Comparison of ENCODE assay signal across 9 cellular contexts in the genomic region with DNA sequence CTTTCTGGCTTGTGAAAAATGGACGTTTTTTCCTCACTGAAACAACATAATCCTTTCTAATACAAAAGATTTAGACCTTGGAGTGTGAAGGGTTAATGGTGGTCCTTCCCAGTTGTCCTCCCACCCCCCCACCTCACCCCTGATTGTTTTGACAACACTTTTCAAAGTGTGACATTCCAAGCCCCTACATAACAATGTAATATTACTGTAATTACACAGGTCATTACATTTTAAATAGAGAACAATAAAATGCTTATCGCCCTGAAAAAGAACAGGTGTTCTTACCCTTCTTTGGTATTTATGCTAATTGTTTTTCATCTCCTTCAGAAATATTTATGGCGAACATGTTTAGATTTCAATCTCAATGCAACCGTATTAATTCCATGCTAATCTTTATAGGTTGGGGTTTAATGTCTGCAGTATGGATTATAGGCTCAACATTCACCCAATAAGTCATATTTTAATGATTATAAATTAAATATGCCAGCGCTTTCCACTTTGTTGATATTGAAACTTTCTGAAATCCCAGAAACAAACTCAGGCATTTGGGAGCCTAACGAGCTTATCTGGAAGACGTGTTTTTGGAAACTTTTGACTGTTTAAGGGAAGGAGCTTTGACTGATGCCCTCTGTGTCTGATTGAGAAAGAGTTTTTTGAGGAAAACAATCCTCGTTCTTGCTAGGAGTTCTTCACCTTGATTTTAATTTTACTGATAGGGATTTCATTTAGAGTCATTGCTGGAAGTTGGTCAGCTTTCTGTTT. TPM values are rescaled to one million over a fixed set of nuclear protein-coding genes. Genes with fewer than 3 reads are reported as not detected.
DNase-seq lines count a peak whose midpoint lies in the region; ATAC-seq and TF ChIP-seq lines count a peak whose summit lies in the region.
"Had no signal": no experiment of that assay in that cellular context is flagged by ENCODE, and none has a peak within 500 bp of the region (broad histone marks: within the 10 kb centered on the region; RNA-seq: fewer than 3 reads in every experiment).

No MANE protein-coding gene starts in this region.

- H3K27me3 ChIP-seq in HUES6 (ENCODE audit: control insufficient read depth, insufficient read depth, low read length), result no peaks in the 10 kb centered on the region
- no peaks in the 10 kb centered on the region for H3K27me3 ChIP-seq in right lobe of liver
- H3K27me3 ChIP-seq in subcutaneous abdominal adipose tissue (ENCODE audit: control insufficient read depth in 5 of 5, insufficient read depth in 4 of 5, low read length in 5 of 5), result no peaks in the 10 kb centered on the region

- intact Hi-C loops in right lobe of liver (cut with DNase I), result no loop called here

- ATAC-seq in right lobe of liver (no peak), GM19397 (IDR thresholded peaks at IDR 0.05; ENCODE audit: unreplicated experiment) (no peak), GM19463 (IDR thresholded peaks at IDR 0.05; ENCODE audit: unreplicated experiment) (no peak)

- no peak for DNase-seq in cardiac fibroblast (ENCODE audit: low read depth in 2 of 2)
- DNase-seq in right lobe of liver, result no peak
- no peak for DNase-seq in NCI-H1092 (lab: John Stamatoyannopoulos, UW)
- no peak for DNase-seq in NCI-H510A (lab: John Stamatoyannopoulos, UW)
- DNase-seq: activated naive CD4-positive, alpha-beta T cell treated with anti-CD3 and anti-CD28 coated beads for 36 hours had no signal

- no peak for TF ChIP-seq POLR2A in right lobe of liver (IDR thresholded peaks at IDR 0.05)

- 35% methylated on average over 8 of the region's 8 CpGs for WGBS in right lobe of liver (ENCODE audit: insufficient coverage, low coverage, low lambda C conversion rate, missing lambda C conversion rate)

- peak overlapping the region; percentile 74 for H3K4me3 ChIP-seq in HUES6 (ENCODE audit: low read depth, low read length)
- peak overlapping the region; percentile 17 to 36 for H3K4me3 ChIP-seq in cardiac fibroblast (replicated peaks in 1 of 2; ENCODE audit: low read depth in 2 of 2, low read length in 2 of 2)
- H3K4me3 ChIP-seq in right lobe of liver, result peak overlapping the region in 2 of 3 donors; percentile 9 to 25
- H3K4me3 ChIP-seq in subcutaneous abdominal adipose tissue (ENCODE audit: low read depth in 1 of 5, low read length in 5 of 5), result peak overlapping the region; percentile 37 to 93 (median 89)

- H3K4me1 ChIP-seq in HUES6 (ENCODE audit: control insufficient read depth, insufficient read depth, low read length) (peaks cover 58% of the 10 kb centered on the region), right lobe of liver (peaks cover 0 to 35% (median 13%) of the 10 kb centered on the region in 4 donors), subcutaneous abdominal adipose tissue (ENCODE audit: control insufficient read depth in 5 of 5, insufficient read depth in 5 of 5, low read length in 5 of 5) (peaks cover 2 to 69% (median 65%) of the 10 kb centered on the region in 5 donors)

- no peaks in the 10 kb centered on the region; the same call in 1 of the 2 replicates for H3K36me3 ChIP-seq in HUES6 (ENCODE audit: control insufficient read depth, insufficient read depth, low read length)
- H3K36me3 ChIP-seq in right lobe of liver, result peaks cover 0 to 11% (median 0%) of the 10 kb centered on the region in 4 donors
- H3K36me3 ChIP-seq in subcutaneous abdominal adipose tissue (ENCODE audit: control insufficient read depth in 5 of 5, insufficient read depth in 5 of 5, low read length in 5 of 5), result peaks cover 0 to 4% (median 0%) of the 10 kb centered on the region in 5 donors

- H3K27ac ChIP-seq in HUES6 (ENCODE audit: low read depth, low read length) (peak overlapping the region; percentile 60), right lobe of liver (peak overlapping the region; percentile 5 to 99 (median 26)), subcutaneous abdominal adipose tissue (ENCODE audit: low read depth, low read length) (peak overlapping the region; percentile 96)

- H3K9ac ChIP-seq in HUES6 (ENCODE audit: low read length) (peak overlapping the region; percentile 60), subcutaneous abdominal adipose tissue (ENCODE audit: low read length in 5 of 5) (peak overlapping the region in 3 of 5 donors; percentile 56 to 97 (median 90))

- H3K9me3 ChIP-seq in HUES6 (ENCODE audit: control insufficient read depth, insufficient read depth, low read depth, low read length) (no peaks in the 10 kb centered on the region), right lobe of liver (no peaks in the 10 kb centered on the region), subcutaneous abdominal adipose tissue (ENCODE audit: control insufficient read depth in 5 of 5, low read length in 5 of 5) (no peaks in the 10 kb centered on the region)

- TF ChIP-seq CTCF in cardiac fibroblast (IDR thresholded peaks at IDR 0.05; ENCODE audit: low read depth, low read length), result no peak
- TF ChIP-seq CTCF in right lobe of liver (IDR thresholded peaks at IDR 0.05), result no peak

RNA-seq across cellular contexts. Expression of a gene that starts 5.1 kb away (rescaled TPM):
- total RNA-seq in right lobe of liver, result 10 to 100 TPM in 5 of 6 experiments, 1 to 10 TPM in 1; 9.4 to 33.2 (median 16.7) TPM

Comparison
In these comparisons a context has a peak if more than half of its experiments do, and no peak if none do; other contexts are left out.
1. H3K27ac ChIP-seq: peak in every context shown above with its lines; median percentile 96 in subcutaneous abdominal adipose tissue; 60 in HUES6; 26 in right lobe of liver.
2. H3K4me3 ChIP-seq: peak in every context shown above with its lines; median percentile 89 in subcutaneous abdominal adipose tissue; 74 in HUES6; 26 in cardiac fibroblast; 17 in right lobe of liver.